In the genomic region with DNA sequence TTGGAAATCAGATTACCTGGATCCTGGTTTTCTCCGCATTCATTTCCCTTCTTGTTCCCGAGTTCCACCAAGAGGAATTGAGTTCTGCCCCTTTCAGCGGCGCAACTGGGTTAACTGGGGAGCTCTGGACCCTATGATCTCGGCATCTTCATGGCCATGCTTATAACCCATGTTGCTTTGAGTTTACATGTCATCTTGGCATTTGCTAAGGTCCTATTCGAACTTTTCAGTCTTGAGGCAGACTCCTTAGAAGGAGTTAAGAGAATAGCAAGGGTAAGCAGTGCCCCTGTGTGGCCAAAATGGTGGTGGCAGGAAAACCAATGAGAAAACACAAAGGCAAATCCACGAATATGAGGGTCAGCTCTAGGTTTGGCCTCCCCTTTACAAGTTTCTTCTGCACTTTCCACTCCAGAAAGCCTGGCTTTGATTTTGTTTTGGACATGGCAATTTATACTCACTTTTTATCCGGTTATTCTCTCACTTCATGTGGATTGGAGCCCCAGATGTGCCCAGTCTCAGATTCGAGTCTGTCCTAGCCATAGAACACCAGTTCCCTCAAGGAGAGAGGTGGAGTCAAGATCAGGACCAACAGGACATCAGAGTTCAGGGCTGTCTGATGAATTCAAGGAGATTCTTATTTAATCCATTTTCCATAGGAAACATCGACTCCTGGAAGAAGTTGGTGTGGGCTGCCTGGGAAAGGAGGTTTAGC, we compare ENCODE assay signal across 8 cellular contexts. TPM values are rescaled to one million over a fixed set of nuclear protein-coding genes. Genes with fewer than 3 reads are reported as not detected.
DNase-seq lines count a peak whose midpoint lies in the region; ATAC-seq and TF ChIP-seq lines count a peak whose summit lies in the region.

No MANE protein-coding gene starts in this region.

- no peak overlapping the region for H3K27ac Mint-ChIP-seq in activated CD4-positive, alpha-beta memory T cell treated with anti-CD3 and anti-CD28 coated beads for 36 hours
- no peak overlapping the region for H3K27ac Mint-ChIP-seq in effector memory CD8-positive, alpha-beta T cell

- H3K27me3 Mint-ChIP-seq in activated CD4-positive, alpha-beta memory T cell treated with anti-CD3 and anti-CD28 coated beads for 36 hours: peaks cover 45% of the 10 kb centered on the region
- H3K27me3 Mint-ChIP-seq in effector memory CD8-positive, alpha-beta T cell: peaks cover 46 to 85% of the 10 kb centered on the region in 2 donors

- no peaks in the 10 kb centered on the region for H3K36me3 ChIP-seq in GM06990 (ENCODE audit: control insufficient read depth, insufficient read depth, low read length)

- ATAC-seq in HG02759 (IDR thresholded peaks at IDR 0.05; ENCODE audit: unreplicated experiment) (peak; percentile 73), GM18907 (IDR thresholded peaks at IDR 0.05; ENCODE audit: unreplicated experiment) (no peak)
- peak; percentile 69 for ATAC-seq in effector memory CD8-positive, alpha-beta T cell (replicated peaks)

- POLR2A ChIA-PET in activated CD4-positive, alpha-beta memory T cell treated with anti-CD3 and anti-CD28 coated beads for 36 hours (lab: Charles Lee): no interaction called here

- TF ChIP-seq CTCF in GM06990 (IDR thresholded peaks at IDR 0.05; ENCODE audit: insufficient read depth, low read length, poor library complexity, severe bottlenecking): peak; percentile 81

- peak overlapping the region; percentile 58 for H3K4me3 Mint-ChIP-seq in activated CD4-positive, alpha-beta memory T cell treated with anti-CD3 and anti-CD28 coated beads for 36 hours
- H3K4me3 Mint-ChIP-seq in effector memory CD8-positive, alpha-beta T cell: peak overlapping the region; percentile 58 to 64

- 0 out of 2 replicates have a peak overlapping the region, but pooled peaks have one; percentile 5 for H3K4me3 ChIP-seq in GM06990 (replicated peaks; ENCODE audit: low read depth, low read length)

- peaks cover 3% of the 10 kb centered on the region for H3K4me1 Mint-ChIP-seq in activated CD4-positive, alpha-beta memory T cell treated with anti-CD3 and anti-CD28 coated beads for 36 hours (ENCODE audit: low read depth)
- H3K4me1 Mint-ChIP-seq in effector memory CD8-positive, alpha-beta T cell (ENCODE audit: low read depth in 2 of 2): peaks cover 2 to 4% of the 10 kb centered on the region in 2 donors

- CTCF ChIA-PET in activated CD4-positive, alpha-beta memory T cell treated with anti-CD3 and anti-CD28 coated beads for 36 hours (lab: Charles Lee): interaction anchor here (0.7 to 9.9 kb wide), 16 partner anchors 9 to 470 kb away, joined by 3 to 102 read pairs (median 4); no protein-coding TSS in a partner anchor

- intact Hi-C loops in activated CD4-positive, alpha-beta memory T cell treated with anti-CD3 and anti-CD28 coated beads for 36 hours (cut with micrococcal nuclease): loop anchor here (1.0 to 5.0 kb wide), 4 partner anchors 21 to 467 kb away; no protein-coding TSS in a partner anchor

- H3K27me3 ChIP-seq in GM06990 (replicated peaks; ENCODE audit: control insufficient read depth, insufficient read depth, low read length): no peaks in the 10 kb centered on the region; the same call in 1 of the 2 replicates

- H3K9me3 Mint-ChIP-seq in activated CD4-positive, alpha-beta memory T cell treated with anti-CD3 and anti-CD28 coated beads for 36 hours: no peaks in the 10 kb centered on the region
- no peaks in the 10 kb centered on the region for H3K9me3 Mint-ChIP-seq in effector memory CD8-positive, alpha-beta T cell

- DNase-seq in GM06990 (ENCODE audit: extremely low read depth, insufficient read length): no peak
- peak; percentile 41 for DNase-seq in NCI-H345 (lab: John Stamatoyannopoulos, UW)
- DNase-seq in activated CD4-positive, alpha-beta memory T cell treated with anti-CD3 and anti-CD28 coated beads for 36 hours: peak; percentile 77
- DNase-seq in effector memory CD8-positive, alpha-beta T cell: peak; percentile 25 to 59 (median 28)
- peak; percentile 80 for DNase-seq in medulla oblongata (ENCODE audit: extremely low spot score)
- DNase-seq in stimulated activated CD4-positive, alpha-beta T cell treated with anti-CD3 and anti-CD28 coated beads, TNF-alpha, amount 100 ng/mL, for 48 hours (ENCODE audit: low read depth in 3 of 3): peak; percentile 17 to 30 (median 23)

- H3K36me3 Mint-ChIP-seq in activated CD4-positive, alpha-beta memory T cell treated with anti-CD3 and anti-CD28 coated beads for 36 hours: no peaks in the 10 kb centered on the region
- H3K36me3 Mint-ChIP-seq in effector memory CD8-positive, alpha-beta T cell (ENCODE audit: insufficient read depth): no peaks in the 10 kb centered on the region

RNA-seq across cellular contexts. Expression of gene FBXO3, which starts 55.3 kb away (rescaled TPM):
- 10 to 100 TPM; 16.5 to 17.7 TPM for total RNA-seq in activated CD4-positive, alpha-beta memory T cell treated with anti-CD3 and anti-CD28 coated beads for 36 hours
